Comparison of ENCODE assay signal across 1 cellular context in the genomic region with DNA sequence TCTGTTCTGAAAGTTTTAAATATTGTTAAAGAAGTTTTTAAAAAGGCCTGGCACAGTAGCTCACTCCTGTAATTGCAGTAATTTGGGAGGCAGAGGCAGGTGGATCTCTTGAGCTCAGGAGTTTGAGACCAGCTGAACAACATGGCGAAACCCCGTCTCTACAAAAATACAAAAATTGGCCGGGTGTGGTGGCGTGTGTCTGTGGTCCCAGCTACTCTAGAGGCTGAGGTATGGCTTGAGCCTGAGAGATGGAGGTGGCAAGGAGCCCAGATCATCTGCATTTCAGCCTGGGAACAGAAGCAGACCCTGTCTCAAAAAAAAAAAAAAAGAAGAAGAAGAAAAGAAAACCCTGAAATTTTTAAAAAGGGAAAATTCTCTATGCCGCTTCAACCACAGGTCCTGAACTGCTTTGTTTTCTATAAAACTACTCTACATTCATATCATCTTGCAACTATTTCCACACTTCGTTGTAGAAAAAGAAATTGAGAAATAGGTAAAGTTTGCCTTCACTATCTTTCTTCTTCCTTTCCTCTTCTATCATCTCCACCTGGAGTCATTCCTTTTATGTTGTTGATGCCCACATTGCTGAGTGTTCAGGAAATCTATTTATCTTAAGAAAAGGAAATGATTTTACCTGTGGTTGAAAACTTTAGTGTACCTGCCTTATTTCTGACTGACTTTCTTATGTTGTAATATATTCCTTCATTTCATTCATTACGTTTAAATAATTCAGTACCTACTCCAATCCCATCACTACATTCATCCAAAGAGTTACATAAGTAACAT.
TF ChIP-seq lines count a peak whose summit lies in the region.

No MANE protein-coding gene starts in this region.

TF ChIP-seq in K562, 482 proteins besides CTCF, POLR2A, EP300 and RAD21 (continued from another document):
- TF ChIP-seq E2F5 (CRISPR knock-in tag; IDR thresholded peaks at IDR 0.05) = no peak
- TF ChIP-seq, protein P1, sequence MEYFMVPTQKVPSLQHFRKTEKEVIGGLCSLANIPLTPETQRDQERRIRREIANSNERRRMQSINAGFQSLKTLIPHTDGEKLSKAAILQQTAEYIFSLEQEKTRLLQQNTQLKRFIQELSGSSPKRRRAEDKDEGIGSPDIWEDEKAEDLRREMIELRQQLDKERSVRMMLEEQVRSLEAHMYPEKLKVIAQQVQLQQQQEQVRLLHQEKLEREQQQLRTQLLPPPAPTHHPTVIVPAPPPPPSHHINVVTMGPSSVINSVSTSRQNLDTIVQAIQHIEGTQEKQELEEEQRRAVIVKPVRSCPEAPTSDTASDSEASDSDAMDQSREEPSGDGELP (CRISPR knock-in tag; IDR thresholded peaks at IDR 0.05; ENCODE audit: borderline replicate concordance) = no peak
- no peak for TF ChIP-seq DDX20 (tag; IDR thresholded peaks at IDR 0.05; ENCODE audit: low read depth)
- no peak for TF ChIP-seq ATF1 (CRISPR knock-in tag; IDR thresholded peaks at IDR 0.05)
- no peak for TF ChIP-seq ATF1 (tag; IDR thresholded peaks at IDR 0.05)
- TF ChIP-seq IRF2 (CRISPR knock-in tag; IDR thresholded peaks at IDR 0.05) = no peak
- no peak for TF ChIP-seq ARID3A (IDR thresholded peaks at IDR 0.05; ENCODE audit: borderline replicate concordance, low read depth, low read length)
- TF ChIP-seq ZNF586 (CRISPR knock-in tag; conservative IDR thresholded peaks at IDR 0.05) = no peak
- TF ChIP-seq MCM5 (IDR thresholded peaks at IDR 0.05; ENCODE audit: low read depth) = no peak
- no peak for TF ChIP-seq NUFIP1 (IDR thresholded peaks at IDR 0.05; ENCODE audit: partially characterized antibody)
- TF ChIP-seq ETV1 (tag; conservative IDR thresholded peaks at IDR 0.05; ENCODE audit: low read depth) = no peak
- no peak for TF ChIP-seq ZNF717 (CRISPR knock-in tag; IDR thresholded peaks at IDR 0.05)
- no peak for TF ChIP-seq TOE1 (IDR thresholded peaks at IDR 0.05; ENCODE audit: borderline replicate concordance)
- TF ChIP-seq TOE1 (CRISPR knock-in tag; IDR thresholded peaks at IDR 0.05; ENCODE audit: borderline replicate concordance, low read depth) = no peak
- no peak for TF ChIP-seq CUX1 (CRISPR knock-in tag; IDR thresholded peaks at IDR 0.05)
